In the genomic region with DNA sequence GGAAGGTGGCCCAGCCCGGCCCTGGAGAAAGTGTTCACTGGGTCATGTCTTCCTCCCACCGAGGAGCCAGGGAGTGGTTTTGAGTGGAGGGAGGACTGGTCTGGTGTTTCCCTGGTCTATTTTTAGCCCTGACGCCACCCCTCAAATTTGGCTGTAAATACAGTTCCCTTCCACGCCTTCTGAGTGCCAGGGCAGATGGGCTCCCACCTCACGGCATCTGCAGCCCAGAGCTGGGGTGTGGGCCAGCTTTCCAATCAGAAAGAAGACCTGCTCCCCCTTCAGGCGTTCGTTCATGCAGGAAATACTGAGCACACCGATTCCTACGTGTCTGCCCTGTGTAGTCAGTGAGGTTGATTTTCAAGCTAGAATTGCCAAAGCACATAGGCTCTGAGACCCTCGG, we compare ENCODE assay signal across 9 cellular contexts. TPM values are rescaled to one million over a fixed set of nuclear protein-coding genes. Genes with fewer than 3 reads are reported as not detected.
DNase-seq lines count a peak whose midpoint lies in the region; ATAC-seq and TF ChIP-seq lines count a peak whose summit lies in the region.
"Had no signal": no experiment of that assay in that cellular context is flagged by ENCODE, and none has a peak within 500 bp of the region (broad histone marks: within the 10 kb centered on the region; RNA-seq: fewer than 3 reads in every experiment).

No MANE protein-coding gene starts in this region.

- POLR2A ChIA-PET in CD8-positive, alpha-beta T cell (lab: Charles Lee) = interaction anchor here (0.7 kb wide), 1 partner anchor 235 kb away, joined by 3 read pairs; no protein-coding TSS in a partner anchor

- intact Hi-C loops in CD8-positive, alpha-beta T cell (cut with DNase I, micrococcal nuclease) = loop anchor here in 1 of 2 experiments (1.0 kb wide), 2 partner anchors 80 to 138 kb away; no protein-coding TSS in a partner anchor

- H3K4me1 Mint-ChIP-seq in CD8-positive, alpha-beta T cell (ENCODE audit: low read depth) = peaks cover 42% of the 10 kb centered on the region

- H3K36me3 ChIP-seq in CD8-positive, alpha-beta T cell (ENCODE audit: insufficient read depth, low read length) = no peaks in the 10 kb centered on the region

- H3K27me3 Mint-ChIP-seq in CD8-positive, alpha-beta T cell (ENCODE audit: low read depth) = no peaks in the 10 kb centered on the region

- peak overlapping the region; percentile 45 for H3K27ac Mint-ChIP-seq in CD8-positive, alpha-beta T cell

- peak overlapping the region; percentile 73 for H3K4me3 Mint-ChIP-seq in CD8-positive, alpha-beta T cell

- H3K27ac ChIP-seq in CD8-positive, alpha-beta T cell (ENCODE audit: low read depth, low read length) = no peak overlapping the region
- H3K27ac ChIP-seq: upper lobe of left lung had no signal

- CTCF ChIA-PET in CD8-positive, alpha-beta T cell (lab: Charles Lee) = interaction anchor here (0.8 to 2.1 kb wide), 17 partner anchors 12 to 417 kb away, joined by 3 to 8 read pairs (median 4); partner anchors contain the start of gene ADCY7

- peaks cover 40% of the 10 kb centered on the region for H3K4me1 ChIP-seq in CD8-positive, alpha-beta T cell (ENCODE audit: insufficient read depth, low read length)

- peak; percentile 37 for TF ChIP-seq CTCF in CD8-positive, alpha-beta T cell (IDR thresholded peaks at IDR 0.05)

- H3K36me3 Mint-ChIP-seq in CD8-positive, alpha-beta T cell = peaks cover 13% of the 10 kb centered on the region

- H3K27me3 ChIP-seq in CD8-positive, alpha-beta T cell (ENCODE audit: insufficient read depth, low read length) = no peaks in the 10 kb centered on the region
- H3K27me3 ChIP-seq: upper lobe of left lung had no signal

- ATAC-seq in CD8-positive, alpha-beta T cell = peak; percentile 85
- ATAC-seq in GM19463 (IDR thresholded peaks at IDR 0.05; ENCODE audit: unreplicated experiment) = no peak
- ATAC-seq in HG02938 (IDR thresholded peaks at IDR 0.05; ENCODE audit: unreplicated experiment) = no peak

- H3K9me3 Mint-ChIP-seq in CD8-positive, alpha-beta T cell = no peaks in the 10 kb centered on the region

- no peak overlapping the region for H3K4me3 ChIP-seq in CD8-positive, alpha-beta T cell (ENCODE audit: low read depth, low read length)
- H3K4me3 ChIP-seq: upper lobe of left lung had no signal

- no peaks in the 10 kb centered on the region for H3K9me3 ChIP-seq in CD8-positive, alpha-beta T cell (ENCODE audit: low read length)
- H3K9me3 ChIP-seq: upper lobe of left lung had no signal

- DNase-seq in CD8-positive, alpha-beta T cell = peak in 6 of 7 experiments; percentile 24 to 71 (median 52)
- DNase-seq in NCI-H1694 (lab: John Stamatoyannopoulos, UW) (peak; percentile 82), iPS-NIHi11 (ENCODE audit: low spot score) (peak; percentile 65), DMS79 treated with DMSO at 0.1 percent for 48 hours (lab: John Stamatoyannopoulos, UW) (no peak)
- peak; percentile 23 for DNase-seq in activated effector memory CD4-positive, alpha-beta T cell treated with Interleukin-2 at 50 U/mL for 16 hours
- DNase-seq in stimulated activated CD8-positive, alpha-beta memory T cell treated with anti-CD3 and anti-CD28 coated beads, Interleukin-15, amount 100 ng/mL, for 48 hours (ENCODE audit: low read depth in 2 of 2) = peak; percentile 11 to 22

RNA-seq across cellular contexts. Expression of gene SNX20, which starts 53.7 kb away (rescaled TPM):
- total RNA-seq in CD8-positive, alpha-beta T cell = 10 to 100 TPM; 18.6 to 20.1 TPM
